ENCODE assay signal across 7 cellular contexts in genomic region chr21:37266515-37267221, GRCh38. TPM values are rescaled to one million over a fixed set of nuclear protein-coding genes. Genes with fewer than 3 reads are reported as not detected.
DNase-seq lines count a peak whose midpoint lies in the region; ATAC-seq, FAIRE-seq and TF ChIP-seq lines count a peak whose summit lies in the region.

No MANE protein-coding gene starts in this region.

- no peak for TF ChIP-seq CTCF in endothelial cell (IDR thresholded peaks at IDR 0.05; ENCODE audit: unreplicated experiment)

- DNase-seq in ELF-1 (ENCODE audit: low read depth, low spot score) (peak; percentile 75), SJSA1 (ENCODE audit: low read depth in 1 of 2, low spot score in 2 of 2) (peak in 1 of 2 experiments; percentile 57), endothelial cell (ENCODE audit: low spot score) (peak; percentile 54), RCC 7860 (ENCODE audit: low spot score) (no peak)

- H3K27ac ChIP-seq in SJSA1 (peak overlapping the region; percentile 43), muscle layer of duodenum (ENCODE audit: low read length) (peak overlapping the region; percentile 94)

- peak; percentile 9 for ATAC-seq in GM19452 (IDR thresholded peaks at IDR 0.05; ENCODE audit: unreplicated experiment)
- ATAC-seq in HG03520 (IDR thresholded peaks at IDR 0.05; ENCODE audit: unreplicated experiment): peak; percentile 7

- peaks cover 4% of the 10 kb centered on the region; the same call in 1 of the 2 replicates for H3K4me1 ChIP-seq in SJSA1 (replicated peaks)
- peaks cover 0 to 13% of the 10 kb centered on the region in 2 donors for H3K4me1 ChIP-seq in muscle layer of duodenum (ENCODE audit: control insufficient read depth in 1 of 2, insufficient read depth in 2 of 2, low read length in 2 of 2)

- no peaks in the 10 kb centered on the region for H3K9me3 Mint-ChIP-seq in endothelial cell (ENCODE audit: unreplicated experiment)

- H3K9me3 ChIP-seq in SJSA1 (replicated peaks) (no peaks in the 10 kb centered on the region), muscle layer of duodenum (ENCODE audit: control insufficient read depth in 1 of 2, low read length in 2 of 2) (no peaks in the 10 kb centered on the region)

- FAIRE-seq in RCC 7860 (lab: Jason Lieb, UNC): no peak

- peaks cover 25% of the 10 kb centered on the region for H3K4me1 Mint-ChIP-seq in endothelial cell (ENCODE audit: unreplicated experiment)

- H3K36me3 Mint-ChIP-seq in endothelial cell (ENCODE audit: low read depth, unreplicated experiment): no peaks in the 10 kb centered on the region

- H3K4me3 ChIP-seq in SJSA1 (peak overlapping the region; percentile 56), muscle layer of duodenum (ENCODE audit: low read depth in 1 of 2, low read length in 2 of 2) (peak overlapping the region; percentile 77 to 79)

- peak overlapping the region; percentile 98 for H3K4me3 Mint-ChIP-seq in endothelial cell (ENCODE audit: unreplicated experiment)

- H3K27me3 Mint-ChIP-seq in endothelial cell (ENCODE audit: unreplicated experiment): peaks cover 6% of the 10 kb centered on the region

- H3K27ac Mint-ChIP-seq in endothelial cell (ENCODE audit: unreplicated experiment): peak overlapping the region; percentile 87

- H3K27me3 ChIP-seq in SJSA1 (replicated peaks): no peaks in the 10 kb centered on the region
- no peaks in the 10 kb centered on the region for H3K27me3 ChIP-seq in muscle layer of duodenum (ENCODE audit: low read depth, low read length)

- H3K36me3 ChIP-seq in SJSA1: no peaks in the 10 kb centered on the region
- H3K36me3 ChIP-seq in muscle layer of duodenum (ENCODE audit: control insufficient read depth in 1 of 2, insufficient read depth in 2 of 2, low read length in 2 of 2): peaks cover 0 to 3% of the 10 kb centered on the region in 2 donors

RNA-seq across cellular contexts. Expression of gene VPS26C, which starts 0.5 kb away (rescaled TPM):
- total RNA-seq in SJSA1 (2014; rRNA removed; shearing (Covaris generic)): 31.4 and 39.9 TPM in 2 replicates
- total RNA-seq in endothelial cell (ENCODE audit: unreplicated experiment): 63.8 TPM
